ENCODE assay signal across 1 cellular context in the genomic region with DNA sequence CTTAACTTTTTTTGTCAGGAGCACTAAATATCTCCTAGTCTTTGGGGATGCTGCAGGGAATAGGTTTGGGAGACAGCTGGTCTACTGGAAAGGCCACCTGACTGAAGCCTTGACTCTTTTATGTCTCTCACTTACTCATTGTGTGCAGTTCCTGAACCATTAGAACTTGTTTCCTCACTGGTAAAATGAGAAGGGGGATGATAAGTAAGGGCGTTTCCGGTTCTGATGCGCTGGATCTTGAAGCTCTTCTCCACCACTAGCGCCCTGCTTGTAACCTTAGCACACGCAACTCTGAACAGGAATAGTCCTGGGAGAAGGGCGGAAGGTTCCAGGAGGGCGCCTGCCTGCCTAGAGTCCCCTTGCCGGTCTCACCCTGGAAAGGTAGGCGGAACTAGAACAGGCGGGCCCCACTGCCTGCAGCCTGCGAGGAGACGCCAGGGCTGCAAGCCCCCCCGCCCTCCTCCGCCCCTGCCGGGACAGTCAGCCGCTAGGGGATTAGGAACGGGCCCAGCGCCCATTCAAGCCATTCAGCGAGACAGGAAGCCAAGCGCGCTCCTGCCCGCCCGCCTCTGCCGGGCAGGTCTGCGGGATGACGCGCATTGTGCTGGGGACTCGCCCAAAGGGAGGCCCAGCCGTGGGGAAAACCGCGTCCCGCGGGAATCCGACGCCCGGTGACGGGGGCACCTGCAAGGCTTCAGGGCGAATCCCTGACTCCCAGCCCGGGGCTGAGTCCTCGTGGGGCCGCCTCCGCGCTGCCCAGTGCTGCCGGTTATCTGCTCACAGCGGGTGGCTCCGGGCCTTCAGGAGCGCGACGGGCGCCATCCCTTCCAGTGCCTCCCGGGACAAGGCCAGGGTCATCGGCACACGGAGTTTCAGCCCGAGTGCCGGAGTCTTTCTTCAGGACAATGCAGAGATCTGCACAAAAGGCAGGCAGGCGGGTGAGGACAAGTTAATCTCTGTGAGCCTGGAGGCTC.
A peak's percentile ranks its signal among the peaks of the same experiment; 100 is the strongest.
TF ChIP-seq lines count a peak whose summit lies in the region.

No MANE protein-coding gene starts in this region.

TF ChIP-seq in K562, 482 proteins besides CTCF, POLR2A, EP300 and RAD21 (continued from another document and continues in another):
- TF ChIP-seq STAT6 (CRISPR knock-in tag; IDR thresholded peaks at IDR 0.05), result no peak
- TF ChIP-seq, protein P1, sequence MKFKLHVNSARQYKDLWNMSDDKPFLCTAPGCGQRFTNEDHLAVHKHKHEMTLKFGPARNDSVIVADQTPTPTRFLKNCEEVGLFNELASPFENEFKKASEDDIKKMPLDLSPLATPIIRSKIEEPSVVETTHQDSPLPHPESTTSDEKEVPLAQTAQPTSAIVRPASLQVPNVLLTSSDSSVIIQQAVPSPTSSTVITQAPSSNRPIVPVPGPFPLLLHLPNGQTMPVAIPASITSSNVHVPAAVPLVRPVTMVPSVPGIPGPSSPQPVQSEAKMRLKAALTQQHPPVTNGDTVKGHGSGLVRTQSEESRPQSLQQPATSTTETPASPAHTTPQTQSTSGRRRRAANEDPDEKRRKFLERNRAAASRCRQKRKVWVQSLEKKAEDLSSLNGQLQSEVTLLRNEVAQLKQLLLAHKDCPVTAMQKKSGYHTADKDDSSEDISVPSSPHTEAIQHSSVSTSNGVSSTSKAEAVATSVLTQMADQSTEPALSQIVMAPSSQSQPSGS (CRISPR knock-in tag; IDR thresholded peaks at IDR 0.05), result no peak
- peak; percentile 55 for TF ChIP-seq HMGN3 (IDR thresholded peaks at IDR 0.05; ENCODE audit: borderline replicate concordance, extremely low read depth, insufficient read length, low read depth, low read length)
- TF ChIP-seq MAZ (CRISPR knock-in tag; conservative IDR thresholded peaks at IDR 0.05 in 1 of 2, IDR thresholded peaks at IDR 0.05 in 1 of 2), result peak; percentile 64 to 72
- TF ChIP-seq THRAP3 (IDR thresholded peaks at IDR 0.05; ENCODE audit: borderline replicate concordance), result no peak
- TF ChIP-seq SMARCA4 (IDR thresholded peaks at IDR 0.05), result no peak
- 0 out of 2 replicates have a peak, but pooled peaks have one; percentile 26 for TF ChIP-seq JUND (IDR thresholded peaks at IDR 0.05; ENCODE audit: borderline replicate concordance, low read depth, low read length)
- no peak for TF ChIP-seq JUND (tag; IDR thresholded peaks at IDR 0.05; ENCODE audit: borderline replicate concordance, low read depth, low read length)
- TF ChIP-seq ZNF282 (CRISPR knock-in tag; IDR thresholded peaks at IDR 0.05), result no peak
- no peak for TF ChIP-seq ATF3 (IDR thresholded peaks at IDR 0.05)
- TF ChIP-seq ATF3 (CRISPR knock-in tag; conservative IDR thresholded peaks at IDR 0.05), result no peak
- no peak for TF ChIP-seq CSDE1 (IDR thresholded peaks at IDR 0.05)
- TF ChIP-seq RB1 (IDR thresholded peaks at IDR 0.05; ENCODE audit: low read depth), result no peak
- no peak for TF ChIP-seq BCL6 (CRISPR knock-in tag; IDR thresholded peaks at IDR 0.05)
- no peak for TF ChIP-seq ZNF143 (CRISPR knock-in tag; IDR thresholded peaks at IDR 0.05)
- TF ChIP-seq ETV5 (CRISPR knock-in tag; IDR thresholded peaks at IDR 0.05; ENCODE audit: low read depth), result no peak
- no peak for TF ChIP-seq TEAD4 (IDR thresholded peaks at IDR 0.05; ENCODE audit: low read length)
- no peak for TF ChIP-seq TEAD4 (CRISPR knock-in tag; IDR thresholded peaks at IDR 0.05; ENCODE audit: borderline replicate concordance)
- no peak for TF ChIP-seq RBM34 (IDR thresholded peaks at IDR 0.05; ENCODE audit: borderline replicate concordance, insufficient read depth, low read length)
- no peak for TF ChIP-seq ARID3B (CRISPR knock-in tag; IDR thresholded peaks at IDR 0.05; ENCODE audit: borderline replicate concordance)
- no peak for TF ChIP-seq ZBTB26 (CRISPR knock-in tag; IDR thresholded peaks at IDR 0.05)
- TF ChIP-seq ZNF445 (CRISPR knock-in tag; IDR thresholded peaks at IDR 0.05; ENCODE audit: low read depth), result no peak
- TF ChIP-seq, protein P2, sequence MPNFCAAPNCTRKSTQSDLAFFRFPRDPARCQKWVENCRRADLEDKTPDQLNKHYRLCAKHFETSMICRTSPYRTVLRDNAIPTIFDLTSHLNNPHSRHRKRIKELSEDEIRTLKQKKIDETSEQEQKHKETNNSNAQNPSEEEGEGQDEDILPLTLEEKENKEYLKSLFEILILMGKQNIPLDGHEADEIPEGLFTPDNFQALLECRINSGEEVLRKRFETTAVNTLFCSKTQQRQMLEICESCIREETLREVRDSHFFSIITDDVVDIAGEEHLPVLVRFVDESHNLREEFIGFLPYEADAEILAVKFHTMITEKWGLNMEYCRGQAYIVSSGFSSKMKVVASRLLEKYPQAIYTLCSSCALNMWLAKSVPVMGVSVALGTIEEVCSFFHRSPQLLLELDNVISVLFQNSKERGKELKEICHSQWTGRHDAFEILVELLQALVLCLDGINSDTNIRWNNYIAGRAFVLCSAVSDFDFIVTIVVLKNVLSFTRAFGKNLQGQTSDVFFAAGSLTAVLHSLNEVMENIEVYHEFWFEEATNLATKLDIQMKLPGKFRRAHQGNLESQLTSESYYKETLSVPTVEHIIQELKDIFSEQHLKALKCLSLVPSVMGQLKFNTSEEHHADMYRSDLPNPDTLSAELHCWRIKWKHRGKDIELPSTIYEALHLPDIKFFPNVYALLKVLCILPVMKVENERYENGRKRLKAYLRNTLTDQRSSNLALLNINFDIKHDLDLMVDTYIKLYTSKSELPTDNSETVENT (CRISPR knock-in tag; IDR thresholded peaks at IDR 0.05), result no peak
- peak; percentile 87 for TF ChIP-seq VEZF1 (CRISPR knock-in tag; IDR thresholded peaks at IDR 0.05)
- no peak for TF ChIP-seq BRD9 (IDR thresholded peaks at IDR 0.05; ENCODE audit: low read depth, partially characterized antibody)
- TF ChIP-seq CREB1 (IDR thresholded peaks at IDR 0.05), result no peak
- no peak for TF ChIP-seq CREB1 (CRISPR knock-in tag; IDR thresholded peaks at IDR 0.05)
- peak; percentile 71 for TF ChIP-seq POLR2G (IDR thresholded peaks at IDR 0.05; ENCODE audit: low read depth, low read length)
- peak; percentile 33; the same call in 1 of the 2 replicates for TF ChIP-seq STAG1 (CRISPR knock-in tag; IDR thresholded peaks at IDR 0.05; ENCODE audit: borderline replicate concordance)
- TF ChIP-seq ADNP (tag; IDR thresholded peaks at IDR 0.05), result no peak
- TF ChIP-seq, protein P3, sequence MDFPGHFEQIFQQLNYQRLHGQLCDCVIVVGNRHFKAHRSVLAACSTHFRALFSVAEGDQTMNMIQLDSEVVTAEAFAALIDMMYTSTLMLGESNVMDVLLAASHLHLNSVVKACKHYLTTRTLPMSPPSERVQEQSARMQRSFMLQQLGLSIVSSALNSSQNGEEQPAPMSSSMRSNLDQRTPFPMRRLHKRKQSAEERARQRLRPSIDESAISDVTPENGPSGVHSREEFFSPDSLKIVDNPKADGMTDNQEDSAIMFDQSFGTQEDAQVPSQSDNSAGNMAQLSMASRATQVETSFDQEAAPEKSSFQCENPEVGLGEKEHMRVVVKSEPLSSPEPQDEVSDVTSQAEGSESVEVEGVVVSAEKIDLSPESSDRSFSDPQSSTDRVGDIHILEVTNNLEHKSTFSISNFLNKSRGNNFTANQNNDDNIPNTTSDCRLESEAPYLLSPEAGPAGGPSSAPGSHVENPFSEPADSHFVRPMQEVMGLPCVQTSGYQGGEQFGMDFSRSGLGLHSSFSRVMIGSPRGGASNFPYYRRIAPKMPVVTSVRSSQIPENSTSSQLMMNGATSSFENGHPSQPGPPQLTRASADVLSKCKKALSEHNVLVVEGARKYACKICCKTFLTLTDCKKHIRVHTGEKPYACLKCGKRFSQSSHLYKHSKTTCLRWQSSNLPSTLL (IDR thresholded peaks at IDR 0.05), result no peak
- TF ChIP-seq MECOM (CRISPR knock-in tag; IDR thresholded peaks at IDR 0.05), result no peak
- TF ChIP-seq RBM14 (IDR thresholded peaks at IDR 0.05; ENCODE audit: borderline replicate concordance, insufficient read depth, low read depth, low read length), result no peak
- TF ChIP-seq JUN (IDR thresholded peaks at IDR 0.05; ENCODE audit: borderline replicate concordance, low read depth, low read length), result no peak
- TF ChIP-seq JUN (CRISPR knock-in tag; IDR thresholded peaks at IDR 0.05; ENCODE audit: borderline replicate concordance), result no peak
- TF ChIP-seq ZNF197 (CRISPR knock-in tag; IDR thresholded peaks at IDR 0.05; ENCODE audit: low read depth), result no peak
- TF ChIP-seq L3MBTL2 (IDR thresholded peaks at IDR 0.05), result peak; percentile 75
- TF ChIP-seq ETS2 (tag; IDR thresholded peaks at IDR 0.05; ENCODE audit: borderline replicate concordance, poor library complexity, severe bottlenecking), result no peak
- no peak for TF ChIP-seq IRF2 (CRISPR knock-in tag; IDR thresholded peaks at IDR 0.05)
- no peak for TF ChIP-seq ATF1 (CRISPR knock-in tag; IDR thresholded peaks at IDR 0.05)
- peak; percentile 66 for TF ChIP-seq ATF1 (tag; IDR thresholded peaks at IDR 0.05)
- no peak for TF ChIP-seq SMAD1 (IDR thresholded peaks at IDR 0.05; ENCODE audit: low read depth, low read length, partially characterized antibody)
- no peak for TF ChIP-seq PHB (CRISPR knock-in tag; IDR thresholded peaks at IDR 0.05)
- TF ChIP-seq ZNF79 (CRISPR knock-in tag; IDR thresholded peaks at IDR 0.05; ENCODE audit: low read depth), result no peak
- no peak for TF ChIP-seq NR2F6 (CRISPR knock-in tag; IDR thresholded peaks at IDR 0.05)
- no peak for TF ChIP-seq ZNF274 (IDR thresholded peaks at IDR 0.05; ENCODE audit: borderline replicate concordance, low read depth, low read length)
- TF ChIP-seq KLF1 (tag; IDR thresholded peaks at IDR 0.05), result peak; percentile 61; the same call in 1 of the 2 replicates
- TF ChIP-seq ZNF280B (CRISPR knock-in tag; IDR thresholded peaks at IDR 0.05), result no peak
